ENCODE assay signal across 19 cellular contexts in the genomic region with DNA sequence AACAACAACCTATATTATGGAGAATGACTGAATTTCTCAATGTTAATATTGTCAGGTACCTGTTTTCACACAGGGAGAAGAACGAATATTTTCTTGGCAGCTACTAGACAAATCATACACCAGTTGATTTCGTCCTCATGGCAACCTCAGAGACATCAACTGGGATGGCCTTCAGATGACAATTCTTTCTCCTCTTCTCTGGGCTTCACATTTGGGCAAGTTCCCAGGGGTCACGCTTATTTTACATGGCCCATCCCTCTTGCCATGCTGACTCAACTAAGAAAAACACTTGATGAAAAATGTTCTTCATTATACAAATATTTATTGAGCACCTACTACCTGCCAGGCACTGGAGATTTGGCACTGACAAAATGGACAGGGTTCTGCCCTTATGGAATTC.
"Had no signal": no experiment of that assay in that cellular context is flagged by ENCODE, and none has a peak within 500 bp of the region (broad histone marks: within the 10 kb centered on the region; RNA-seq: fewer than 3 reads in every experiment).

No MANE protein-coding gene starts in this region.

- ATAC-seq: activated CD4-positive, alpha-beta T cell treated with anti-CD3 and anti-CD28 coated beads for 36 hours; activated naive CD8-positive, alpha-beta T cell treated with anti-CD3 and anti-CD28 coated beads, Interleukin-2, amount 50 U/mL, for 24 hours; natural killer cell treated with Interleukin-12 subunit alpha and Interleukin-12 subunit beta and Interleukin-15 and Interleukin-18, amount 100 ng/mL, for 72 hours; stimulated activated naive B cell treated with anti-CD40 and anti-IgM and Interleukin-4, amounts not matched to agents 10 μg/mL and 1 μg/mL and 100 μg/mL, for 72 hours had no signal

- H3K4me1 ChIP-seq: SJSA1 had no signal

- DNase-seq: activated CD4-positive, alpha-beta T cell treated with anti-CD3 and anti-CD28 coated beads for 36 hours; activated CD4-positive, alpha-beta T cell treated with anti-CD3 and anti-CD28 coated beads, Interleukin-2, amount 50 U/mL, for 48 hours; activated naive CD4-positive, alpha-beta T cell treated with Interleukin-2 at 50 U/mL for 16 hours; activated naive CD8-positive, alpha-beta T cell treated with anti-CD3 and anti-CD28 coated beads, Interleukin-2, amount 50 U/mL, for 24 hours; activated T-cell treated with anti-CD3 and anti-CD28 coated beads for 4 hours; aorta; effector memory CD4-positive, alpha-beta T cell; foreskin fibroblast; immature natural killer cell; lower lobe of right lung; spleen; stimulated activated CD4-positive, alpha-beta T cell treated with anti-CD3 and anti-CD28 coated beads, Interleukin-4, amount 100 ng/mL, for 4 hours; stimulated activated naive B cell treated with anti-CD40 and anti-IgM and Interleukin-4, amounts not matched to agents 10 μg/mL and 1 μg/mL and 100 μg/mL, for 72 hours had no signal

- H3K36me3 Mint-ChIP-seq: immature natural killer cell; natural killer cell treated with Interleukin-12 subunit alpha and Interleukin-12 subunit beta and Interleukin-15 and Interleukin-18, amount 100 ng/mL, for 72 hours had no signal

- H3K27ac ChIP-seq: neutrophil, SJSA1 had no signal

- H3K27me3 Mint-ChIP-seq: activated CD4-positive, alpha-beta T cell treated with anti-CD3 and anti-CD28 coated beads for 36 hours; stimulated activated naive B cell treated with anti-CD40 and anti-IgM and Interleukin-4, amounts not matched to agents 10 μg/mL and 1 μg/mL and 100 μg/mL, for 72 hours had no signal

- H3K27me3 ChIP-seq: pancreas, SJSA1, spleen had no signal

- H3K4me3 ChIP-seq: lower lobe of right lung, pancreas, SJSA1, spleen had no signal

- H3K36me3 ChIP-seq: lower lobe of right lung, neutrophil, pancreas, SJSA1, spleen had no signal

- H3K27ac Mint-ChIP-seq: activated CD4-positive, alpha-beta T cell treated with anti-CD3 and anti-CD28 coated beads for 36 hours; activated naive CD8-positive, alpha-beta T cell treated with anti-CD3 and anti-CD28 coated beads, Interleukin-2, amount 50 U/mL, for 24 hours; activated T-helper 2 cell treated with anti-CD3 and anti-CD28 coated beads, Interferon-gamma antibody, Interleukin-2, Interleukin-4, amounts not matched to agents 10 μg/mL and 5 μg/mL and 100 μg/mL, durations not matched to agents 14 hours and 24 hours and 36 hours; dendritic cell treated with granulocyte-macrophage colony-stimulating factor and Interleukin-4, amounts not matched to agents 40 ng/mL and 50 ng/mL, for 4 days; stimulated activated naive B cell treated with anti-CD40 and anti-IgM and Interleukin-4, amounts not matched to agents 10 μg/mL and 1 μg/mL and 100 μg/mL, for 72 hours had no signal

- H3K9me3 Mint-ChIP-seq: activated naive CD8-positive, alpha-beta T cell treated with anti-CD3 and anti-CD28 coated beads, Interleukin-2, amount 50 U/mL, for 24 hours; activated T-helper 2 cell treated with anti-CD3 and anti-CD28 coated beads, Interferon-gamma antibody, Interleukin-2, Interleukin-4, amounts not matched to agents 10 μg/mL and 5 μg/mL and 100 μg/mL, durations not matched to agents 14 hours and 24 hours and 36 hours; dendritic cell treated with granulocyte-macrophage colony-stimulating factor and Interleukin-4, amounts not matched to agents 40 ng/mL and 50 ng/mL, for 4 days; immature natural killer cell; natural killer cell treated with Interleukin-12 subunit alpha and Interleukin-12 subunit beta and Interleukin-15 and Interleukin-18, amount 100 ng/mL, for 72 hours; stimulated activated naive B cell treated with anti-CD40 and anti-IgM and Interleukin-4, amounts not matched to agents 10 μg/mL and 1 μg/mL and 100 μg/mL, for 72 hours had no signal

- H3K4me3 Mint-ChIP-seq: activated CD4-positive, alpha-beta T cell treated with anti-CD3 and anti-CD28 coated beads for 36 hours; activated naive CD8-positive, alpha-beta T cell treated with anti-CD3 and anti-CD28 coated beads, Interleukin-2, amount 50 U/mL, for 24 hours; dendritic cell treated with granulocyte-macrophage colony-stimulating factor and Interleukin-4, amounts not matched to agents 40 ng/mL and 50 ng/mL, for 4 days; immature natural killer cell; natural killer cell treated with Interleukin-12 subunit alpha and Interleukin-12 subunit beta and Interleukin-15 and Interleukin-18, amount 100 ng/mL, for 72 hours; stimulated activated naive B cell treated with anti-CD40 and anti-IgM and Interleukin-4, amounts not matched to agents 10 μg/mL and 1 μg/mL and 100 μg/mL, for 72 hours had no signal

- H3K9me3 ChIP-seq: lower lobe of right lung, neutrophil, pancreas, SJSA1, spleen had no signal
